12 cellular contexts compared by ENCODE assay signal in genomic region chr11:1485504-1485885, GRCh38. TPM values are rescaled to one million over a fixed set of nuclear protein-coding genes. Genes with fewer than 3 reads are reported as not detected.
DNase-seq lines count a peak whose midpoint lies in the region; ATAC-seq and TF ChIP-seq lines count a peak whose summit lies in the region.
"Had no signal": no experiment of that assay in that cellular context is flagged by ENCODE, and none has a peak within 500 bp of the region (broad histone marks: within the 10 kb centered on the region; RNA-seq: fewer than 3 reads in every experiment).

No MANE protein-coding gene starts in this region.

- TF ChIP-seq CTCF in RWPE1 (conservative IDR thresholded peaks at IDR 0.05; ENCODE audit: low read depth) (no peak), tibial nerve (IDR thresholded peaks at IDR 0.05) (no peak)

- DNase-seq in RWPE1 (ENCODE audit: low spot score) (no peak), tibial nerve (ENCODE audit: low spot score in 2 of 2) (no peak), cerebellum (ENCODE audit: low spot score) (no peak)
- DNase-seq in effector memory CD8-positive, alpha-beta T cell: no peak
- DNase-seq: activated CD8-positive, alpha-beta memory T cell treated with anti-CD3 and anti-CD28 coated beads, Interleukin-2, amount 10 ng/mL, durations not matched to agents 7 days and 5 days; GDM1; GOT3 had no signal

- no peaks in the 10 kb centered on the region for H3K9me3 ChIP-seq in mucosa of rectum (ENCODE audit: control insufficient read depth in 2 of 2, low read length in 2 of 2)
- no peaks in the 10 kb centered on the region for H3K9me3 ChIP-seq in tibial nerve

- peaks cover 18% of the 10 kb centered on the region for H3K36me3 Mint-ChIP-seq in effector memory CD8-positive, alpha-beta T cell (ENCODE audit: insufficient read depth)
- H3K36me3 Mint-ChIP-seq: activated CD8-positive, alpha-beta memory T cell treated with anti-CD3 and anti-CD28 coated beads, Interleukin-2, amount 10 ng/mL, durations not matched to agents 7 days and 5 days; type B pancreatic cell had no signal

- no peaks in the 10 kb centered on the region for H3K27me3 Mint-ChIP-seq in effector memory CD8-positive, alpha-beta T cell
- H3K27me3 Mint-ChIP-seq: activated CD8-positive, alpha-beta memory T cell treated with anti-CD3 and anti-CD28 coated beads, Interleukin-2, amount 10 ng/mL, durations not matched to agents 7 days and 5 days; IgD-negative memory B cell; type B pancreatic cell had no signal

- H3K4me1 ChIP-seq in mucosa of rectum (ENCODE audit: control insufficient read depth in 2 of 2, insufficient read depth in 2 of 2, low read length in 2 of 2) (peaks cover 28 to 32% of the 10 kb centered on the region in 2 donors), tibial nerve (peaks cover 0 to 94% (median 66%) of the 10 kb centered on the region in 4 donors)

- peak overlapping the region; percentile 85 to 86 for H3K27ac Mint-ChIP-seq in effector memory CD8-positive, alpha-beta T cell
- H3K27ac Mint-ChIP-seq: activated CD8-positive, alpha-beta memory T cell treated with anti-CD3 and anti-CD28 coated beads, Interleukin-2, amount 10 ng/mL, durations not matched to agents 7 days and 5 days had no signal

- H3K4me1 Mint-ChIP-seq in effector memory CD8-positive, alpha-beta T cell (ENCODE audit: low read depth in 2 of 2): peaks cover 26 to 43% of the 10 kb centered on the region in 2 donors

- TF ChIP-seq EP300 in tibial nerve (IDR thresholded peaks at IDR 0.05): no peak

- POLR2A ChIA-PET in RWPE1 (lab: Yijun Ruan, JAX; ENCODE audit: low non-redundant PET): no interaction called here

- H3K36me3 ChIP-seq in mucosa of rectum (ENCODE audit: control insufficient read depth in 2 of 2, insufficient read depth in 2 of 2, low read length in 2 of 2): peaks cover 0 to 5% of the 10 kb centered on the region in 2 donors
- H3K36me3 ChIP-seq in tibial nerve: peaks cover 0 to 7% (median 2%) of the 10 kb centered on the region in 3 donors

- no peaks in the 10 kb centered on the region for H3K27me3 ChIP-seq in mucosa of rectum (ENCODE audit: control insufficient read depth in 2 of 2, insufficient read depth in 2 of 2, low read length in 2 of 2)
- no peaks in the 10 kb centered on the region for H3K27me3 ChIP-seq in tibial nerve

- H3K4me3 ChIP-seq in mucosa of rectum (ENCODE audit: low read length in 2 of 2): peak overlapping the region in 1 of 2 donors; percentile 61
- H3K4me3 ChIP-seq in tibial nerve: peak overlapping the region in 2 of 4 donors; percentile 20 to 41

- H3K9me3 Mint-ChIP-seq in effector memory CD8-positive, alpha-beta T cell: no peaks in the 10 kb centered on the region
- H3K9me3 Mint-ChIP-seq: IgD-negative memory B cell, type B pancreatic cell had no signal

- no peak overlapping the region for H3K9ac ChIP-seq in mucosa of rectum (ENCODE audit: low read depth in 1 of 2, low read length in 2 of 2)

- H3K4me3 Mint-ChIP-seq in effector memory CD8-positive, alpha-beta T cell: peak overlapping the region in 1 of 2 donors; percentile 47
- H3K4me3 Mint-ChIP-seq: activated CD8-positive, alpha-beta memory T cell treated with anti-CD3 and anti-CD28 coated beads, Interleukin-2, amount 10 ng/mL, durations not matched to agents 7 days and 5 days; type B pancreatic cell had no signal

- no peak for ATAC-seq in effector memory CD8-positive, alpha-beta T cell (replicated peaks)
- no peak for ATAC-seq in HG03196 (IDR thresholded peaks at IDR 0.05; ENCODE audit: unreplicated experiment)
- ATAC-seq in HG03354 (IDR thresholded peaks at IDR 0.05; ENCODE audit: poor library complexity, severe bottlenecking, unreplicated experiment): no peak
- ATAC-seq: activated CD8-positive, alpha-beta memory T cell treated with anti-CD3 and anti-CD28 coated beads, Interleukin-2, amount 10 ng/mL, durations not matched to agents 7 days and 5 days had no signal

- TF ChIP-seq POLR2A in tibial nerve (IDR thresholded peaks at IDR 0.05): no peak

- H3K27ac ChIP-seq in RWPE1: peak overlapping the region; percentile 33
- peak overlapping the region; percentile 67 to 68 for H3K27ac ChIP-seq in mucosa of rectum (ENCODE audit: low read depth in 2 of 2, low read length in 2 of 2)
- peak overlapping the region; percentile 61 to 88 (median 72) for H3K27ac ChIP-seq in tibial nerve

- CTCF ChIA-PET in RWPE1 (lab: Yijun Ruan, JAX): no interaction called here

- 64 to 65% methylated on average over 12 to 17 of the region's 17 CpGs for WGBS in tibial nerve, 2 donors

RNA-seq across cellular contexts. Expression of gene MOB2, which starts 1.1 kb away (rescaled TPM):
- 10 to 100 TPM; 42.3 to 55.1 (median 46.9) TPM for total RNA-seq in tibial nerve
- total RNA-seq in cerebellum: 14.7 TPM
